35 cellular contexts compared by ENCODE assay signal in the genomic region with DNA sequence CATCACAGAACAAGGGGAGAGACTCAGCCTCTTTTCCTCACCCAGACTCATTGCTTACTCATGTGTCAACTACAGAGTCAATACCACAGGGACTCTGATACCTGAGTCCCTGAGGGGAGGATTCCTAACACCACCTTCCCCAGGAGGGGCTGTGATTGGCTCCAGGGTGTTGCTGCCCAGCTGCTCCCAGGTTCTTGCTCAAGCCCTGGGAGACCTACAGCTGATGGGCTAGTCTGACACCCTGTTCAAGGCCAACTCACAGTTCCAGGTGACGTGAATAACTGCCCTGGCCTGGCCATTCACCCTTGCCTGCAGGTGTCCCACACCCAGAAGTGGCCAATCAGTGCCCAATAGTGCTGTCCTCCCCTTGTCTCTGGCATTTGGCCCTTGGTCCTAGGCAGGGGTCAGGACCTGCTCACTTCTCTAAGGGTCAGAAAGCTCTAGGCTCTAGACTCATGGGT. TPM values are rescaled to one million over a fixed set of nuclear protein-coding genes. Genes with fewer than 3 reads are reported as not detected.
DNase-seq lines count a peak whose midpoint lies in the region; ATAC-seq and TF ChIP-seq lines count a peak whose summit lies in the region.
"Had no signal": no experiment of that assay in that cellular context is flagged by ENCODE, and none has a peak within 500 bp of the region (broad histone marks: within the 10 kb centered on the region; RNA-seq: fewer than 3 reads in every experiment).

No MANE protein-coding gene starts in this region.

- CTCF ChIA-PET in HCT116 (lab: Charles Lee) (no interaction called here), PC-9 (lab: Charles Lee) (no interaction called here)

- H3K79me2 ChIP-seq in HCT116 (ENCODE audit: insufficient read depth, low read length), result no peaks in the 10 kb centered on the region
- H3K79me2 ChIP-seq in PC-9 (ENCODE audit: low read depth), result no peaks in the 10 kb centered on the region

- no TSS peak for BruUV-seq in HCT116 (replicated peaks; lab: Mats Ljungman, UMichigan)
- BruUV-seq in PC-9 (replicated peaks; lab: Mats Ljungman, UMichigan), result no TSS peak

- TF ChIP-seq CTCF in HCT116 (IDR thresholded peaks at IDR 0.05 in 2 of 3, conservative IDR thresholded peaks at IDR 0.05 in 1 of 3; ENCODE audit: borderline replicate concordance in 1 of 3, insufficient read depth in 1 of 3, low read depth in 2 of 3, low read length in 2 of 3), result no peak
- TF ChIP-seq CTCF in PC-9 (conservative IDR thresholded peaks at IDR 0.05), result no peak
- TF ChIP-seq CTCF in mucosa of descending colon (IDR thresholded peaks at IDR 0.05), result no peak

- no peak overlapping the region for H3K27ac ChIP-seq in HCT116 (ENCODE audit: low read depth, low read length)
- no peak overlapping the region for H3K27ac ChIP-seq in PC-9
- H3K27ac ChIP-seq: left lung, neutrophil, transverse colon, WERI-Rb-1 had no signal

- no peaks in the 10 kb centered on the region for H3F3A ChIP-seq in PC-9 (ENCODE audit: insufficient read depth, low read depth)

- H3K9ac ChIP-seq in HCT116 (ENCODE audit: low read length), result no peak overlapping the region

- no peak for TF ChIP-seq RAD21 in HCT116 (IDR thresholded peaks at IDR 0.05; ENCODE audit: low read depth)

- peaks cover 0 to 10% of the 10 kb centered on the region in 2 experiments; a peak in 1 of 4 replicates for H3K4me1 ChIP-seq in HCT116 (ENCODE audit: control insufficient read depth in 1 of 2, insufficient read depth in 2 of 2, low read length in 2 of 2)
- H3K4me1 ChIP-seq in PC-9 (replicated peaks; ENCODE audit: insufficient read depth), result no peaks in the 10 kb centered on the region
- H3K4me1 ChIP-seq in mucosa of descending colon (ENCODE audit: low read depth), result no peaks in the 10 kb centered on the region
- H3K4me1 ChIP-seq: left lung, transverse colon had no signal

- no peaks in the 10 kb centered on the region for H3K36me3 ChIP-seq in HCT116 (ENCODE audit: control insufficient read depth in 1 of 2, insufficient read depth in 2 of 2, low read length in 2 of 2)
- no peaks in the 10 kb centered on the region for H3K36me3 ChIP-seq in PC-9 (ENCODE audit: low read depth)
- H3K36me3 ChIP-seq in mucosa of descending colon (ENCODE audit: low read depth), result no peaks in the 10 kb centered on the region
- H3K36me3 ChIP-seq: neutrophil, transverse colon had no signal

- TF ChIP-seq POLR2A in HCT116 (IDR thresholded peaks at IDR 0.05; ENCODE audit: borderline replicate concordance, extremely low read depth, insufficient read depth, insufficient read length), result no peak

- H3K4me3 ChIP-seq in HCT116 (replicated peaks in 1 of 2; ENCODE audit: low read depth in 1 of 2, low read length in 2 of 2), result no peak overlapping the region
- no peak overlapping the region for H3K4me3 ChIP-seq in PC-9
- H3K4me3 ChIP-seq in mucosa of descending colon, result no peak overlapping the region
- H3K4me3 ChIP-seq: left lung, MG63, transverse colon had no signal

- no peaks in the 10 kb centered on the region for H3K9me3 ChIP-seq in HCT116 (ENCODE audit: control insufficient read depth in 1 of 2, insufficient read depth in 1 of 2, low read depth in 1 of 2, low read length in 2 of 2)
- H3K9me3 ChIP-seq in PC-9 (ENCODE audit: insufficient read depth, low read depth), result no peaks in the 10 kb centered on the region
- no peaks in the 10 kb centered on the region for H3K9me3 ChIP-seq in mucosa of descending colon
- H3K9me3 ChIP-seq: left lung, MG63, neutrophil, transverse colon had no signal

- intact Hi-C loops in HCT116 (cut with micrococcal nuclease), result no loop called here
- intact Hi-C loops in PC-9 (cut with micrococcal nuclease; ENCODE audit: unreplicated experiment), result no loop called here
- intact Hi-C loops in mucosa of descending colon (cut with DNase I, micrococcal nuclease), result no loop called here

- ATAC-seq in HCT116 (peak; percentile 15; the same call in 1 of the 2 replicates), esophagus mucosa (peak; percentile 19), mucosa of descending colon (peak; percentile 19), HG02884 (IDR thresholded peaks at IDR 0.05; ENCODE audit: unreplicated experiment) (no peak)
- ATAC-seq: activated T-cell treated with anti-CD3 and anti-CD28 coated beads, Interleukin-2, amount 50 U/mL, for 4 hours; left lung; sciatic nerve had no signal

- H4K20me1 ChIP-seq in HCT116 (ENCODE audit: insufficient read depth) (no peaks in the 10 kb centered on the region), PC-9 (ENCODE audit: insufficient read depth) (no peaks in the 10 kb centered on the region)

- POLR2A ChIA-PET in HCT116 (lab: Charles Lee) (no interaction called here), PC-9 (lab: Charles Lee; ENCODE audit: unreplicated experiment) (interaction anchor here (0.6 kb wide), 1 partner anchor 268 kb away, joined by 3 read pairs; no protein-coding TSS in a partner anchor)

- H3K4me2 ChIP-seq in HCT116 (ENCODE audit: low read length) (no peak overlapping the region), PC-9 (no peak overlapping the region)

- no peaks in the 10 kb centered on the region for H3K9me2 ChIP-seq in HCT116 (ENCODE audit: insufficient read depth)
- no peaks in the 10 kb centered on the region for H3K9me2 ChIP-seq in PC-9 (ENCODE audit: insufficient read depth)

- H3K27me3 ChIP-seq in HCT116 (ENCODE audit: insufficient read depth, low read length) (no peaks in the 10 kb centered on the region), PC-9 (ENCODE audit: insufficient read depth, low read depth) (no peaks in the 10 kb centered on the region)
- H3K27me3 ChIP-seq: left lung, MG63, neutrophil, transverse colon had no signal

- H2AFZ ChIP-seq in HCT116 (ENCODE audit: low read depth, low read length, poor library complexity, severe bottlenecking), result no peak overlapping the region
- no peak overlapping the region for H2AFZ ChIP-seq in PC-9

- DNase-seq in HCT116 (ENCODE audit: low read depth, low spot score), result no peak
- DNase-seq in PC-9, result peak; percentile 15 to 81
- no peak for DNase-seq in mucosa of descending colon
- no peak for DNase-seq in stimulated activated naive CD4-positive, alpha-beta T cell treated with Interleukin-2 at 50 U/mL for 16 hours (lab: John Stamatoyannopoulos, UW)
- DNase-seq in activated CD4-positive, alpha-beta T cell treated with anti-CD3 and anti-CD28 coated beads, Interleukin-2, amount 50 U/mL, for 48 hours, result no peak
- DNase-seq: activated CD4-positive, alpha-beta T cell treated with anti-CD3 and anti-CD28 coated beads, Interleukin-2, amount 10 ng/mL, durations not matched to agents 24 days and 14 days; activated gamma-delta T cell; activated naive CD8-positive, alpha-beta T cell treated with anti-CD3 and anti-CD28 coated beads for 36 hours; activated T-cell treated with anti-CD3 and anti-CD28 coated beads, Interleukin-2, amount 50 U/mL, for 4 hours; anterior cingulate cortex; DMS53; KG1; left lung; MG63; NCI-H1105 treated with DMSO at 0.1 percent for 48 hours; NCI-H1930; NCI-H2227 treated with DMSO at 0.1 percent for 48 hours; NCI-H69; stimulated activated CD4-positive, alpha-beta T cell treated with anti-CD3 and anti-CD28 coated beads, Interleukin-12 subunit alpha, Interleukin-12 subunit beta, amount 100 ng/mL, for 4 hours; stimulated activated CD4-positive, alpha-beta T cell treated with anti-CD3 and anti-CD28 coated beads, Interleukin-2, amount 100 ng/mL, for 48 hours; T1000; transverse colon; WERI-Rb-1 had no signal

- RAD21 ChIA-PET in HCT116 (lab: Charles Lee; ENCODE audit: low non-redundant PET in 1 of 2, low total read pairs in 2 of 2, uncharacterized antibody in 2 of 2, unreplicated experiment in 2 of 2), result no interaction called here

TF ChIP-seq in HCT116, 20 proteins besides CTCF, POLR2A, EP300 and RAD21 (continues in another document):
- TF ChIP-seq, protein P1, sequence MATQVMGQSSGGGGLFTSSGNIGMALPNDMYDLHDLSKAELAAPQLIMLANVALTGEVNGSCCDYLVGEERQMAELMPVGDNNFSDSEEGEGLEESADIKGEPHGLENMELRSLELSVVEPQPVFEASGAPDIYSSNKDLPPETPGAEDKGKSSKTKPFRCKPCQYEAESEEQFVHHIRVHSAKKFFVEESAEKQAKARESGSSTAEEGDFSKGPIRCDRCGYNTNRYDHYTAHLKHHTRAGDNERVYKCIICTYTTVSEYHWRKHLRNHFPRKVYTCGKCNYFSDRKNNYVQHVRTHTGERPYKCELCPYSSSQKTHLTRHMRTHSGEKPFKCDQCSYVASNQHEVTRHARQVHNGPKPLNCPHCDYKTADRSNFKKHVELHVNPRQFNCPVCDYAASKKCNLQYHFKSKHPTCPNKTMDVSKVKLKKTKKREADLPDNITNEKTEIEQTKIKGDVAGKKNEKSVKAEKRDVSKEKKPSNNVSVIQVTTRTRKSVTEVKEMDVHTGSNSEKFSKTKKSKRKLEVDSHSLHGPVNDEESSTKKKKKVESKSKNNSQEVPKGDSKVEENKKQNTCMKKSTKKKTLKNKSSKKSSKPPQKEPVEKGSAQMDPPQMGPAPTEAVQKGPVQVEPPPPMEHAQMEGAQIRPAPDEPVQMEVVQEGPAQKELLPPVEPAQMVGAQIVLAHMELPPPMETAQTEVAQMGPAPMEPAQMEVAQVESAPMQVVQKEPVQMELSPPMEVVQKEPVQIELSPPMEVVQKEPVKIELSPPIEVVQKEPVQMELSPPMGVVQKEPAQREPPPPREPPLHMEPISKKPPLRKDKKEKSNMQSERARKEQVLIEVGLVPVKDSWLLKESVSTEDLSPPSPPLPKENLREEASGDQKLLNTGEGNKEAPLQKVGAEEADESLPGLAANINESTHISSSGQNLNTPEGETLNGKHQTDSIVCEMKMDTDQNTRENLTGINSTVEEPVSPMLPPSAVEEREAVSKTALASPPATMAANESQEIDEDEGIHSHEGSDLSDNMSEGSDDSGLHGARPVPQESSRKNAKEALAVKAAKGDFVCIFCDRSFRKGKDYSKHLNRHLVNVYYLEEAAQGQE (IDR thresholded peaks at IDR 0.05; ENCODE audit: low read depth), result no peak
- TF ChIP-seq EZH2 (IDR thresholded peaks at IDR 0.05), result no peak

RNA-seq across cellular contexts. Expression of a gene that starts 8.6 kb away (rescaled TPM):
- total RNA-seq in HCT116 (2021; ENCODE audit: unreplicated experiment) (2.5 TPM), PC-9 (2021) (3.2 and 3.3 TPM in 2 replicates), esophagus mucosa (3.2 TPM), mucosa of descending colon (1 to 10 TPM; 4.3 to 5.2 (median 4.9) TPM)
- polyA plus RNA-seq in HCT116 (2012), result 0.77 and 1.0 TPM in 2 replicates

RNA-seq across cellular contexts. Expression of a gene that starts 11.0 kb away (rescaled TPM):
- total RNA-seq in HCT116 (2021; ENCODE audit: unreplicated experiment) (not detected), PC-9 (2021) (1.3 and 2.9 TPM in 2 replicates), esophagus mucosa (2.6 TPM), mucosa of descending colon (1 to 10 TPM in 2 of 3 donors, under 1 TPM in 1; 0.51 to 1.5 (median 1.2) TPM)
- 0.07 and 0.08 TPM in 2 replicates for polyA plus RNA-seq in HCT116 (2012)
- total RNA-seq: HT1080, mesenteric fat pad, myocyte had no signal

RNA-seq across cellular contexts. Expression of a gene that starts 22.5 kb away (rescaled TPM):
- total RNA-seq in HCT116 (2021; ENCODE audit: unreplicated experiment) (0.79 TPM), PC-9 (2021) (not detected in 2 replicates), esophagus mucosa (not detected), mucosa of descending colon (not detected)
- polyA plus RNA-seq in HCT116 (2012), result 0.05 TPM in 1 of 2 replicates, not detected in the other
- total RNA-seq: activated CD4-positive, alpha-beta T cell treated with anti-CD3 and anti-CD28 coated beads, Interleukin-2, amount 10 ng/mL, durations not matched to agents 24 days and 14 days; activated CD8-positive, alpha-beta memory T cell treated with anti-CD3 and anti-CD28 coated beads for 36 hours; activated naive CD8-positive, alpha-beta T cell treated with anti-CD3 and anti-CD28 coated beads for 36 hours; glomerular endothelial cell; HT1080; left lung; mesenteric fat pad; posterior vena cava; sciatic nerve; subcutaneous adipose tissue; transverse colon had no signal
- polyA plus RNA-seq: AG04450 had no signal

RNA-seq across cellular contexts. Expression of a gene that starts 27.8 kb away (rescaled TPM):
- total RNA-seq in HCT116 (2021; ENCODE audit: unreplicated experiment) (47.0 TPM), PC-9 (2021) (27.1 and 30.9 TPM in 2 replicates), esophagus mucosa (10.5 TPM), mucosa of descending colon (10 to 100 TPM in 1 of 3 donors, 1 to 10 TPM in 2; 7.7 to 14.3 (median 8.4) TPM)
- 25.8 and 30.9 TPM in 2 replicates for polyA plus RNA-seq in HCT116 (2012)

RNA-seq across cellular contexts. Expression of a gene that starts 44.6 kb away (rescaled TPM):
- total RNA-seq in HCT116 (2021; ENCODE audit: unreplicated experiment), result 40.8 TPM
- 12.2 and 15.2 TPM in 2 replicates for polyA plus RNA-seq in HCT116 (2012)
- 44.7 and 81.8 TPM in 2 replicates for total RNA-seq in PC-9 (2021)
- 11.3 TPM for total RNA-seq in esophagus mucosa
- 10 to 100 TPM; 35.9 to 47.8 (median 41.0) TPM for total RNA-seq in mucosa of descending colon

Comparison
In these comparisons a context has a peak if more than half of its experiments do, and no peak if none do; other contexts are left out.
1. DNase-seq: peak in PC-9 (2 of 2); none in HCT116 (single experiment), mucosa of descending colon (0 of 3), stimulated activated naive CD4-positive, alpha-beta T cell treated with Interleukin-2 at 50 U/mL for 16 hours (single experiment) and activated CD4-positive, alpha-beta T cell treated with anti-CD3 and anti-CD28 coated beads, Interleukin-2, amount 50 U/mL, for 48 hours (0 of 2).